Comparison of ENCODE assay signal across 8 cellular contexts in the genomic region with DNA sequence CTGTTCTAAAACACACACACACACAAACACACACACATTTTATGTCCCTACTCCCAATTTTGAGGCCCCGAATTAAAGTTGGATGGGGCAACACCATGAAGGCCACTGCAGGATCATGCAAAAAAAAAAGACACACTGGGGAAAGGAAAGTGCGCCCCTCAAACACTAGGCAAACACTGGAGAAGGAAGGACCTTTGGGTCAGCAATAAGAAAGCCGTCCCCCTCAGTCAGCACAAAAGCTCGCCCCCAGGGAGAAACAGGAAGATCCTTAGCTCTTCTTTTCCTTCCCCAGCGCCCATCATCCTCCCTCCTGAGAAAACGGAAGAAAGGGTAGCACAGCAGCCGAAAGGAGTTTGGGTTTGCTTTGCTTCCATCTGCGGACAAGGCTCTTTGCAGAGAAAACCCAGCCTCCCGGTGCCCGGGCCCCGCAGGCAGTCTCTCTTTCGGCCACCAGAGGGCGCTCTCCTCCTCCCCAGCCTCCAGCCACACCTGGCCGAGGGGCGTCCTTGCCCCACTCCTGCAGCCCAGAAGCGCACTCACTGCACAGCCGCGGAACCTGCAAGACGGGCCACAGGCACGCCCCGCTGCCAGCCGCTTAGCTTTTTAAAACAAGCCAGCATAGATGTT.
DNase-seq lines count a peak whose midpoint lies in the region; ATAC-seq and TF ChIP-seq lines count a peak whose summit lies in the region.

No MANE protein-coding gene starts in this region.

- no peaks in the 10 kb centered on the region for H3K9me3 ChIP-seq in DOHH2 (ENCODE audit: control insufficient read depth, insufficient read depth, low read length)
- no peaks in the 10 kb centered on the region for H3K9me3 ChIP-seq in adipocyte (ENCODE audit: control insufficient read depth, low read length)

- H3K9ac ChIP-seq in adipocyte (ENCODE audit: low read length), result peak overlapping the region; percentile 28

- H3K9me2 ChIP-seq in DOHH2 (replicated peaks; ENCODE audit: control insufficient read depth, low read length), result no peaks in the 10 kb centered on the region

- TF ChIP-seq CTCF in DOHH2 (IDR thresholded peaks at IDR 0.05; ENCODE audit: low read depth, low read length, poor library complexity, severe bottlenecking) (peak; percentile 86), LNCAP (IDR thresholded peaks at IDR 0.05) (peak; percentile 98)

- H3F3A ChIP-seq in DOHH2 (ENCODE audit: control insufficient read depth, insufficient read depth), result no peaks in the 10 kb centered on the region

- peak; percentile 25 for DNase-seq in SW480 (ENCODE audit: low spot score)
- DNase-seq in adipocyte (ENCODE audit: low read depth), result peak; percentile 76
- peak; percentile 79 for DNase-seq in left cardiac atrium
- peak; percentile 35 to 95 (median 78) for DNase-seq in posterior cingulate gyrus
- DNase-seq in ureter (ENCODE audit: low spot score), result peak; percentile 86

- H3K79me2 ChIP-seq in DOHH2 (ENCODE audit: control insufficient read depth, low read length), result no peaks in the 10 kb centered on the region

- H3K36me3 ChIP-seq in DOHH2 (ENCODE audit: control insufficient read depth, low read length), result no peaks in the 10 kb centered on the region
- no peaks in the 10 kb centered on the region for H3K36me3 ChIP-seq in adipocyte (ENCODE audit: control insufficient read depth, insufficient read depth, low read length, severe bottlenecking)

- H3K4me1 ChIP-seq in DOHH2 (ENCODE audit: control insufficient read depth, low read length) (no peaks in the 10 kb centered on the region), adipocyte (ENCODE audit: control insufficient read depth, insufficient read depth, low read length) (peaks cover 12% of the 10 kb centered on the region)

- H3K27me3 ChIP-seq in DOHH2 (ENCODE audit: control insufficient read depth, low read length) (no peaks in the 10 kb centered on the region), adipocyte (replicated peaks; ENCODE audit: control insufficient read depth, insufficient read depth, low read length) (no peaks in the 10 kb centered on the region)

- no peak overlapping the region for H3K4me3 ChIP-seq in DOHH2 (ENCODE audit: low read length)
- peak overlapping the region; percentile 70 for H3K4me3 ChIP-seq in adipocyte (ENCODE audit: low read length)

- intact Hi-C loops in left cardiac atrium (cut with DNase I) (loop anchor here in 1 of 2 donors (5.0 kb wide), 2 partner anchors 56 to 311 kb away; a partner anchor contains a TSS), posterior cingulate gyrus (cut with DNase I) (loop anchor here (1.0 to 2.0 kb wide), 2 partner anchors 313 to 550 kb away; no protein-coding TSS in a partner anchor)

- H3K4me2 ChIP-seq in DOHH2 (ENCODE audit: low read length), result no peak overlapping the region

- H3K27ac ChIP-seq in DOHH2 (ENCODE audit: low read depth, low read length), result no peak overlapping the region

- ATAC-seq in GM21825 (IDR thresholded peaks at IDR 0.05; ENCODE audit: unreplicated experiment), result peak; percentile 85
- ATAC-seq in left cardiac atrium, result peak; percentile 88 to 96

- no peaks in the 10 kb centered on the region for H4K20me1 ChIP-seq in DOHH2 (ENCODE audit: control insufficient read depth, insufficient read depth, low read depth, low read length)

Comparison
In these comparisons a context has a peak if more than half of its experiments do, and no peak if none do; other contexts are left out.
1. DNase-seq: peak in every context shown above with its lines; median percentile 86 in ureter; 79 in left cardiac atrium; 78 in posterior cingulate gyrus; 76 in adipocyte; 25 in SW480.